ENCODE assay signal across 1 cellular context in the genomic region with DNA sequence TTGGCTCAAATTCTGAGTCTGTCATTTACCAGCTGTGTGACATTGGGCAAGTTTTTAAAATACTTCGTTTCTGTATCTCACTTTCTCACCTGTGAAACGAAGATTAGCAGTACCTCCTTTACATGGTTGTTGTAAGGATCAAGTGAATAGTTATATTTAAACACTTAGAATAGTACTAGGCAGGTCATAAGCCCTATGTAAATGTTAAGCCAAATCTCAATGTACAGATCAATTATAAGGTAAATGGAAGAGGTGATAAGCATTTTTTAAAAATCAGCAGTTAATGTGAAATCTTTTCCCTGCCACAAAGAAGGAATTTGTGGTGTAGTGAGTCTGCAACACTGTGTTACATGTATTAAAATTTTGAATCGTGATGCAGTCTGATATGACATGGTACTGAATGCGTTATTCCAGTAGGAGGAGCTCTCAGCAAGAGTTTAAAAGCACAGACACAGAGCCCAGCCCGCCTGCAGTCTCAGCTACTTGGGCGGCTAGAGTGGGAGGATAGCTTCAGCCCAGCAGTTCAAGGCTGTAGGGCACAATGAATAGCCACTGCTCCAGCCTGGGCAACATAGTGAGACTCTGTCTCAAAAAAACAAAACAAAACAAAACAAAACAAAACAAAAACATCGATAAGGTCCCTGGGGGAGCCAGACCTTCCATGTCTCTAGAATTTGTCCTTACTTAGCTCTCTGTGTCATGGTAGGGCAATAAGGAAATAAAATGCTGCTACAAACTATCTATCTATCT.
TF ChIP-seq lines count a peak whose summit lies in the region.

No MANE protein-coding gene starts in this region.

TF ChIP-seq in HEK293, 187 proteins besides CTCF, POLR2A, EP300 and RAD21 (continued from another document):
- TF ChIP-seq ZBTB44 (tag by site-specific recombination; IDR thresholded peaks at IDR 0.05) (no peak), ZBTB17 (tag by site-specific recombination; IDR thresholded peaks at IDR 0.05) (peak; percentile 83), ZNF560 (tag by site-specific recombination; IDR thresholded peaks at IDR 0.05; ENCODE audit: borderline replicate concordance) (no peak), ZFHX2 (tag by site-specific recombination; conservative IDR thresholded peaks at IDR 0.05) (peak; percentile 60), ZNF645 (tag by site-specific recombination; IDR thresholded peaks at IDR 0.05) (no peak), ZBTB8A (tag by site-specific recombination; IDR thresholded peaks at IDR 0.05) (peak; percentile 95), ZNF544 (tag by site-specific recombination; IDR thresholded peaks at IDR 0.05) (no peak), HOXC10 (CRISPR knock-in tag; IDR thresholded peaks at IDR 0.05) (no peak), ZNF660 (tag by site-specific recombination; IDR thresholded peaks at IDR 0.05) (0 out of 2 replicates have a peak, but pooled peaks have one; percentile 34)
